8 cellular contexts compared by ENCODE assay signal in genomic region chr19:23686622-23687423, GRCh38. TPM values are rescaled to one million over a fixed set of nuclear protein-coding genes. Genes with fewer than 3 reads are reported as not detected.
DNase-seq lines count a peak whose midpoint lies in the region; ATAC-seq and TF ChIP-seq lines count a peak whose summit lies in the region.

Gene ZNF675, minus strand, starts transcription at chr19:23687212. Its CDS starts 179 bp downstream, at chr19:23687033.

- DNase-seq in A673 (ENCODE audit: low spot score) (peak; percentile 83), NCI-H2196 (lab: John Stamatoyannopoulos, UW; ENCODE audit: unreplicated experiment) (peak; percentile 90), WTC11 (ENCODE audit: low spot score) (peak; percentile 92), caudate nucleus (lab: John Stamatoyannopoulos, UW) (peak; percentile 25 to 98 (median 87)), iris pigment epithelial cell (ENCODE audit: low read depth) (peak; percentile 95)
- peak; percentile 79 to 80 for DNase-seq in stimulated activated CD4-positive, alpha-beta T cell treated with anti-CD3 and anti-CD28 coated beads, Interleukin-12 subunit alpha, Interleukin-12 subunit beta, amount 100 ng/mL, for 24 hours (ENCODE audit: low read depth in 2 of 2)

- POLR2A ChIA-PET in A673 (lab: Charles Lee; ENCODE audit: low non-redundant PET) (interaction anchor here (0.6 kb wide), 1 partner anchor 345 kb away, joined by 3 read pairs; no protein-coding TSS in a partner anchor), WTC11 (lab: Charles Lee) (interaction anchor here (0.6 to 2.7 kb wide), 7 partner anchors 13 to 392 kb away, joined by 3 to 18 read pairs (median 4); partner anchors contain the start of gene ZNF681)

- H3K4me1 Mint-ChIP-seq in WTC11, result peaks cover 32% of the 10 kb centered on the region

- H3K9me3 Mint-ChIP-seq in WTC11, result no peaks in the 10 kb centered on the region

- H3K4me3 Mint-ChIP-seq in WTC11, result peak within 1 kb of the TSS; percentile 98

- H3K27me3 Mint-ChIP-seq in WTC11 (ENCODE audit: low read depth), result no peaks in the 10 kb centered on the region

- no peak for TF ChIP-seq CTCF in A673 (conservative IDR thresholded peaks at IDR 0.05; ENCODE audit: low read depth, low read length)
- TF ChIP-seq CTCF in WTC11 (IDR thresholded peaks at IDR 0.05), result no peak

- peak within 1 kb of the TSS; percentile 55 for H3K4me3 ChIP-seq in A673 (ENCODE audit: low read depth, low read length, poor library complexity, severe bottlenecking)

- H3K27ac ChIP-seq in A673 (ENCODE audit: low read depth, low read length, poor library complexity, severe bottlenecking), result peak within 1 kb of the TSS; percentile 61
- H3K27ac ChIP-seq in caudate nucleus (ENCODE audit: low read depth, low read length), result peak within 1 kb of the TSS; percentile 70

- no peaks in the 10 kb centered on the region for H3K4me1 ChIP-seq in A673 (ENCODE audit: insufficient read depth, low read length, poor library complexity, severe bottlenecking)

- ATAC-seq in GM18867 (IDR thresholded peaks at IDR 0.05; ENCODE audit: unreplicated experiment) (peak; percentile 97), HG03103 (IDR thresholded peaks at IDR 0.05; ENCODE audit: low read depth, unreplicated experiment) (peak; percentile 77), WTC11 (peak; percentile 96)

- peaks cover 16% of the 10 kb centered on the region for H3K36me3 Mint-ChIP-seq in WTC11

- BruUV-seq in A673 (replicated peaks; lab: Mats Ljungman, UMichigan), result no TSS peak

- CTCF ChIA-PET in A673 (lab: Charles Lee) (no interaction called here), WTC11 (lab: Charles Lee) (interaction anchor here (0.6 to 1.4 kb wide), 4 partner anchors 56 to 131 kb away, joined by 3 to 4 read pairs (median 4); partner anchors contain the start of gene ZNF681)

- peak within 1 kb of the TSS; percentile 100 for H3K27ac Mint-ChIP-seq in WTC11

- intact Hi-C loops in A673 (cut with micrococcal nuclease; ENCODE audit: unreplicated experiment), result loop anchor here (10.0 kb wide), 1 partner anchor 348 kb away; no protein-coding TSS in a partner anchor

- H3K36me3 ChIP-seq in A673 (ENCODE audit: insufficient read depth, low read length, poor library complexity, severe bottlenecking), result no peaks in the 10 kb centered on the region

- no peaks in the 10 kb centered on the region for H3K27me3 ChIP-seq in A673 (replicated peaks; ENCODE audit: insufficient read depth, low read depth, low read length, poor library complexity)

- H3K9me3 ChIP-seq in A673 (ENCODE audit: low read depth, low read length, poor library complexity, severe bottlenecking), result peaks cover 23% of the 10 kb centered on the region

TF ChIP-seq in WTC11, 78 proteins besides CTCF, POLR2A, EP300 and RAD21:
- TF ChIP-seq, protein P1, sequence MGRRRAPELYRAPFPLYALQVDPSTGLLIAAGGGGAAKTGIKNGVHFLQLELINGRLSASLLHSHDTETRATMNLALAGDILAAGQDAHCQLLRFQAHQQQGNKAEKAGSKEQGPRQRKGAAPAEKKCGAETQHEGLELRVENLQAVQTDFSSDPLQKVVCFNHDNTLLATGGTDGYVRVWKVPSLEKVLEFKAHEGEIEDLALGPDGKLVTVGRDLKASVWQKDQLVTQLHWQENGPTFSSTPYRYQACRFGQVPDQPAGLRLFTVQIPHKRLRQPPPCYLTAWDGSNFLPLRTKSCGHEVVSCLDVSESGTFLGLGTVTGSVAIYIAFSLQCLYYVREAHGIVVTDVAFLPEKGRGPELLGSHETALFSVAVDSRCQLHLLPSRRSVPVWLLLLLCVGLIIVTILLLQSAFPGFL (CRISPR knock-in tag; IDR thresholded peaks at IDR 0.05; ENCODE audit: borderline replicate concordance), result no peak
- TF ChIP-seq ZNF121 (CRISPR knock-in tag; IDR thresholded peaks at IDR 0.05) (no peak), KAT7 (CRISPR knock-in tag; IDR thresholded peaks at IDR 0.05; ENCODE audit: borderline replicate concordance) (no peak), NFYB (CRISPR knock-in tag; conservative IDR thresholded peaks at IDR 0.05; ENCODE audit: low read depth) (peak; percentile 76)
- TF ChIP-seq, protein P2, sequence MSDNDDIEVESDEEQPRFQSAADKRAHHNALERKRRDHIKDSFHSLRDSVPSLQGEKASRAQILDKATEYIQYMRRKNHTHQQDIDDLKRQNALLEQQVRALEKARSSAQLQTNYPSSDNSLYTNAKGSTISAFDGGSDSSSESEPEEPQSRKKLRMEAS (CRISPR knock-in tag; IDR thresholded peaks at IDR 0.05), result peak; percentile 38; the same call in 1 of the 2 replicates

RNA-seq across cellular contexts. Expression of gene ZNF675, which starts in this region (rescaled TPM):
- total RNA-seq in A673 (2021) (9.3 and 11.3 TPM in 2 replicates), WTC11 (2021) (28.9 to 34.3 TPM (median 29.7 TPM) in 3 replicates)

Comparison
In these comparisons a context has a peak if more than half of its experiments do, and no peak if none do; other contexts are left out.
1. Peak in every context shown above with its lines: DNase-seq, ATAC-seq, H3K4me3 ChIP-seq and H3K27ac ChIP-seq.